3 cellular contexts compared by ENCODE assay signal in genomic region chr17:8410882-8411238, GRCh38.
A peak's percentile ranks its signal among the peaks of the same experiment; 100 is the strongest.
TF ChIP-seq lines count a peak whose summit lies in the region.

No MANE protein-coding gene starts in this region.

TF ChIP-seq in SK-N-SH, 30 proteins besides CTCF, POLR2A, EP300 and RAD21 (continued from another document):
- TF ChIP-seq USF2 (IDR thresholded peaks at IDR 0.05; ENCODE audit: borderline replicate concordance, low read depth, low read length) = no peak
- no peak for TF ChIP-seq REST (IDR thresholded peaks at IDR 0.05; ENCODE audit: low read depth, low read length)
- no peak for TF ChIP-seq NRF1 (IDR thresholded peaks at IDR 0.05; ENCODE audit: low read depth, low read length)

TF ChIP-seq in SK-N-SH treated with all-trans-retinoic acid at 6 μM for 48 hours, 23 proteins besides CTCF, POLR2A, EP300 and RAD21:
- TF ChIP-seq CSRNP3 (CRISPR knock-in tag; IDR thresholded peaks at IDR 0.05) (no peak), ZNF70 (CRISPR knock-in tag; IDR thresholded peaks at IDR 0.05) (no peak), ZFP30 (CRISPR knock-in tag; IDR thresholded peaks at IDR 0.05) (no peak), TCF4 (CRISPR knock-in tag; IDR thresholded peaks at IDR 0.05; ENCODE audit: borderline replicate concordance) (no peak), ARNTL (CRISPR knock-in tag; IDR thresholded peaks at IDR 0.05; ENCODE audit: borderline replicate concordance, low read depth) (no peak), ISL1 (CRISPR knock-in tag; IDR thresholded peaks at IDR 0.05) (no peak), ZC3H10 (CRISPR knock-in tag; IDR thresholded peaks at IDR 0.05) (no peak), CREB5 (CRISPR knock-in tag; IDR thresholded peaks at IDR 0.05; ENCODE audit: low read depth) (no peak), SNAI2 (CRISPR knock-in tag; IDR thresholded peaks at IDR 0.05) (no peak), TOX (CRISPR knock-in tag; IDR thresholded peaks at IDR 0.05; ENCODE audit: borderline replicate concordance) (no peak), PATZ1 (CRISPR knock-in tag; IDR thresholded peaks at IDR 0.05; ENCODE audit: borderline replicate concordance) (no peak), OSR1 (CRISPR knock-in tag; IDR thresholded peaks at IDR 0.05) (no peak), CSDC2 (CRISPR knock-in tag; IDR thresholded peaks at IDR 0.05) (no peak), TSHZ2 (CRISPR knock-in tag; IDR thresholded peaks at IDR 0.05) (no peak)
TF ChIP-seq in SK-N-SH treated with all-trans-retinoic acid at 6 μM for 48 hours: peak in this region for 0.

TF ChIP-seq in HEK293, 187 proteins besides CTCF, POLR2A, EP300 and RAD21:
- TF ChIP-seq TSHZ1 (tag by site-specific recombination; IDR thresholded peaks at IDR 0.05; ENCODE audit: borderline replicate concordance) (no peak), ZBTB26 (tag by site-specific recombination; optimal IDR thresholded peaks at IDR 0.05) (peak; percentile 4)
TF ChIP-seq in HEK293: peak in this region for 1.
